Comparison of ENCODE assay signal across 20 cellular contexts in the genomic region with DNA sequence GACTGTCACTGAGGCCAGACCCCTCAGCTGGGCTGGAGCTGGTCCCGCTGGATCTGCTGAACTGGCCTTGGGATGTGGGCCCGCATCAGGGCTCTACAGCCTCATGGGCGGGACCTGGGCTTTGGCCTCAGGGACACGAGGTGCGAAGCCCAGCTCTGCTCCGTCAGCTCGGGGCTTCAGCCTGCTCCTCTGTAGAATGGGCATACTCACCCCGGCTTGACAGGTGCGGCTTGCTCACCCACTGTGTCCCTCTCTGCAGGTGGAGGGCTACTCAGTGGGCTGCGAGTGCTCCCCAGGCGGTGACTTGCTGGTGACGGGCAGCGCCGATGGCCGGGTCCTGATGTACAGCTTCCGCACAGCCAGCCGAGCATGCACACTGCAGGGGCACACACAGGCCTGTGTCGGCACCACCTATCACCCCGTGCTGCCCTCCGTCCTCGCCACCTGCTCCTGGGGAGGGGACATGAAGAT. TPM values are rescaled to one million over a fixed set of nuclear protein-coding genes. Genes with fewer than 3 reads are reported as not detected.
DNase-seq lines count a peak whose midpoint lies in the region; ATAC-seq and TF ChIP-seq lines count a peak whose summit lies in the region.
"Had no signal": no experiment of that assay in that cellular context is flagged by ENCODE, and none has a peak within 500 bp of the region (broad histone marks: within the 10 kb centered on the region; RNA-seq: fewer than 3 reads in every experiment).

No MANE protein-coding gene starts in this region.

- CTCF ChIA-PET in activated naive CD4-positive, alpha-beta T cell treated with anti-CD3 and anti-CD28 coated beads, Interleukin-2, amount 10 ng/mL, durations not matched to agents 7 days and 5 days (lab: Charles Lee), result interaction anchor here (2.8 kb wide), 1 partner anchor 116 kb away, joined by 9 read pairs; no protein-coding TSS in a partner anchor

- H3K27ac Mint-ChIP-seq in activated naive CD4-positive, alpha-beta T cell treated with anti-CD3 and anti-CD28 coated beads, Interleukin-2, amount 10 ng/mL, durations not matched to agents 7 days and 5 days, result no peak overlapping the region
- peak overlapping the region in 1 of 2 donors; percentile 34 for H3K27ac Mint-ChIP-seq in activated naive CD4-positive, alpha-beta T cell treated with anti-CD3 and anti-CD28 coated beads, Interleukin-2, amount 50 U/mL, for 72 hours
- H3K27ac Mint-ChIP-seq in T-helper 17 cell, result no peak overlapping the region
- no peak overlapping the region for H3K27ac Mint-ChIP-seq in type B pancreatic cell

- H3K4me3 Mint-ChIP-seq in activated naive CD4-positive, alpha-beta T cell treated with anti-CD3 and anti-CD28 coated beads, Interleukin-2, amount 10 ng/mL, durations not matched to agents 7 days and 5 days, result no peak overlapping the region
- H3K4me3 Mint-ChIP-seq in T-helper 17 cell (no peak overlapping the region), type B pancreatic cell (no peak overlapping the region)

- H3K9me3 ChIP-seq in T-helper 17 cell (ENCODE audit: control insufficient read depth, low read length, poor library complexity, severe bottlenecking), result no peaks in the 10 kb centered on the region
- H3K9me3 ChIP-seq: mucosa of descending colon, ovary, vagina had no signal

- TF ChIP-seq CTCF in type B pancreatic cell (conservative IDR thresholded peaks at IDR 0.05), result no peak

- no peaks in the 10 kb centered on the region for H3K9me3 Mint-ChIP-seq in activated naive CD4-positive, alpha-beta T cell treated with anti-CD3 and anti-CD28 coated beads, Interleukin-2, amount 10 ng/mL, durations not matched to agents 7 days and 5 days
- no peaks in the 10 kb centered on the region for H3K9me3 Mint-ChIP-seq in activated naive CD4-positive, alpha-beta T cell treated with anti-CD3 and anti-CD28 coated beads, Interleukin-2, amount 50 U/mL, for 72 hours
- no peaks in the 10 kb centered on the region for H3K9me3 Mint-ChIP-seq in type B pancreatic cell

- DNase-seq in activated naive CD4-positive, alpha-beta T cell treated with anti-CD3 and anti-CD28 coated beads, Interleukin-2, amount 10 ng/mL, durations not matched to agents 7 days and 5 days, result peak; percentile 12
- DNase-seq in activated naive CD4-positive, alpha-beta T cell treated with anti-CD3 and anti-CD28 coated beads, Interleukin-2, amount 50 U/mL, for 72 hours (ENCODE audit: low spot score in 2 of 2), result no peak
- DNase-seq in T-helper 17 cell (peak in 2 of 3 donors; percentile 4 to 6), iPS-NIHi7 (ENCODE audit: extremely low spot score) (peak; percentile 7), type B pancreatic cell (ENCODE audit: extremely low spot score, unreplicated experiment) (peak; percentile 67), GDM1 (lab: John Stamatoyannopoulos, UW) (no peak), NCI-H2029 (lab: John Stamatoyannopoulos, UW) (no peak), NCI-H2081 (lab: John Stamatoyannopoulos, UW) (no peak)
- DNase-seq: activated CD4-positive, alpha-beta T cell treated with anti-CD3 and anti-CD28 coated beads, Interleukin-2, amount 50 U/mL, for 4 hours; activated naive CD4-positive, alpha-beta T cell; dermis blood vessel endothelial cell; NCI-H1048; NCI-H2227 treated with DMSO at 0.1 percent for 48 hours; SIG-M5; stimulated activated naive CD4-positive, alpha-beta T cell; T-helper 9 cell had no signal

- H3K4me1 Mint-ChIP-seq in activated naive CD4-positive, alpha-beta T cell treated with anti-CD3 and anti-CD28 coated beads, Interleukin-2, amount 10 ng/mL, durations not matched to agents 7 days and 5 days, result peaks cover 9% of the 10 kb centered on the region
- H3K4me1 Mint-ChIP-seq in T-helper 17 cell (no peaks in the 10 kb centered on the region), type B pancreatic cell (ENCODE audit: unreplicated experiment) (peaks cover 12% of the 10 kb centered on the region)

- H3K27me3 Mint-ChIP-seq in activated naive CD4-positive, alpha-beta T cell treated with anti-CD3 and anti-CD28 coated beads, Interleukin-2, amount 10 ng/mL, durations not matched to agents 7 days and 5 days, result peaks cover 1% of the 10 kb centered on the region
- no peaks in the 10 kb centered on the region for H3K27me3 Mint-ChIP-seq in T-helper 17 cell
- H3K27me3 Mint-ChIP-seq in type B pancreatic cell, result no peaks in the 10 kb centered on the region

- ATAC-seq in activated naive CD4-positive, alpha-beta T cell treated with anti-CD3 and anti-CD28 coated beads, Interleukin-2, amount 50 U/mL, for 72 hours, result no peak
- ATAC-seq in T-helper 17 cell, result no peak
- ATAC-seq: K562, mucosa of descending colon had no signal

- H3K36me3 Mint-ChIP-seq in activated naive CD4-positive, alpha-beta T cell treated with anti-CD3 and anti-CD28 coated beads, Interleukin-2, amount 10 ng/mL, durations not matched to agents 7 days and 5 days, result no peaks in the 10 kb centered on the region
- H3K36me3 Mint-ChIP-seq in activated naive CD4-positive, alpha-beta T cell treated with anti-CD3 and anti-CD28 coated beads, Interleukin-2, amount 50 U/mL, for 72 hours, result no peaks in the 10 kb centered on the region
- H3K36me3 Mint-ChIP-seq in T-helper 17 cell (ENCODE audit: low read depth) (no peaks in the 10 kb centered on the region), type B pancreatic cell (no peaks in the 10 kb centered on the region)

RNA-seq across cellular contexts. Expression of gene BEGAIN, which starts 57.6 kb away (rescaled TPM):
- 1 to 10 TPM; 1.3 to 8.0 TPM for total RNA-seq in activated naive CD4-positive, alpha-beta T cell treated with anti-CD3 and anti-CD28 coated beads, Interleukin-2, amount 50 U/mL, for 72 hours
- total RNA-seq in T-helper 17 cell, result 1 to 10 TPM in 1 of 2 donors, under 1 TPM in 1; 0.50 to 4.5 TPM
- 1.9 and 3.0 TPM in 2 replicates for total RNA-seq in type B pancreatic cell (ENCODE audit: low replicate concordance)

Comparison
In these comparisons a context has a peak if more than half of its experiments do, and no peak if none do; other contexts are left out.
1. DNase-seq: peak in activated naive CD4-positive, alpha-beta T cell treated with anti-CD3 and anti-CD28 coated beads, Interleukin-2, amount 10 ng/mL, durations not matched to agents 7 days and 5 days (single experiment), T-helper 17 cell (2 of 3), iPS-NIHi7 (single experiment) and type B pancreatic cell (single experiment); none in activated naive CD4-positive, alpha-beta T cell treated with anti-CD3 and anti-CD28 coated beads, Interleukin-2, amount 50 U/mL, for 72 hours (0 of 2), GDM1 (single experiment), NCI-H2029 (single experiment) and NCI-H2081 (0 of 2).